In the genomic region with DNA sequence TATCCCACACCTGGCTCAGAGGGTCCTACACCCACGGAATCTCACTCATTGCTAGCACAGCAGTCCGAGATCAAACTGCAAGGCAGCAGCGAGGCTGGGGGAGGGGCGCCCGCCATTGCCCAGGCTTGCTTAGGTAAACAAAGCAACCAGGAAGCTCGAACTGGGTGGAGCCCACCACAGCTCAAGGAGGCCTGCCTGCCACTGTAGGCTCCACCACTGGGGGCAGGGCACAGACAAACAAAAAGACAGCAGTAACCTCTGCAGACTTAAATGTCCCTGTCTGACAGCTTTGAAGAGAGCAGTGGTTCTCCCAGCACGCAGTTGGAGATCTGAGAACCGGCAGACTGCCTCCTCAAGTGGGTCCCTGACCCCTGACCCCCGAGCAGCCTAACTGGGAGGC, we compare ENCODE assay signal across 7 cellular contexts.
DNase-seq lines count a peak whose midpoint lies in the region; ATAC-seq, FAIRE-seq and TF ChIP-seq lines count a peak whose summit lies in the region.
"Not testable (repeated sequence)": the region's sequence is repeated elsewhere in the genome, so short reads cannot be mapped to it uniquely, and the experiment has no call there.

No MANE protein-coding gene starts in this region.

- in situ Hi-C loops in HepG2 (cut with HindIII; ENCODE audit: extremely low pct_ligation_motif_present, low pct_unique_long_range_greater_than_20kb): loop anchor here (25.0 kb wide), 1 partner anchor 104 kb away; no protein-coding TSS in a partner anchor

- H2BK120ac ChIP-seq in H9 (ENCODE audit: low read depth, low read length, poor library complexity, severe bottlenecking): not testable (repeated sequence)

- not testable (repeated sequence) for H4K91ac ChIP-seq in H9 (ENCODE audit: insufficient read length, low read depth, low read length)

- POLR2A ChIA-PET in PC-3 (lab: Charles Lee; ENCODE audit: unreplicated experiment); WTC11 (lab: Charles Lee); HepG2 (lab: Yijun Ruan, JAX): not testable (repeated sequence)

- H2AK5ac ChIP-seq in H9 (ENCODE audit: insufficient read length, low read length): not testable (repeated sequence)

- TF ChIP-seq POLR2A in HepG2 (IDR thresholded peaks at IDR 0.05; ENCODE audit: insufficient read depth in 1 of 2, low read depth in 2 of 2, low read length in 2 of 2): not testable (repeated sequence)

- H3K4me1 ChIP-seq in DND-41 (ENCODE audit: insufficient read depth, low read length); H9 (ENCODE audit: insufficient read depth, low read length); PC-3 (ENCODE audit: insufficient read depth, low read length); HepG2 (ENCODE audit: insufficient read depth, low read length); neural progenitor cell: not testable (repeated sequence)

- not testable (repeated sequence) for H3K9me3 ChIP-seq in DND-41 (ENCODE audit: insufficient read depth, low read length, severe bottlenecking); H9 (ENCODE audit: control insufficient read depth, low read depth, low read length); PC-3 (ENCODE audit: low read length); neural progenitor cell (ENCODE audit: low read depth)
- peaks cover 11% of the 10 kb centered on the region; the same call in 1 of the 2 replicates for H3K9me3 ChIP-seq in HepG2 (ENCODE audit: low read length)

- not testable (repeated sequence) for H3K23ac ChIP-seq in H9 (ENCODE audit: insufficient read length, low read depth, low read length)

- not testable (repeated sequence) for H3K4me3 Mint-ChIP-seq in H9; WTC11; neural progenitor cell; osteocyte (ENCODE audit: unreplicated experiment)

- not testable (repeated sequence) for H3K23me2 ChIP-seq in H9 (ENCODE audit: insufficient read length, low read depth, low read length, poor library complexity, severe bottlenecking)

- H3K79me1 ChIP-seq in H9 (ENCODE audit: insufficient read depth, low read depth, low read length, poor library complexity, severe bottlenecking): not testable (repeated sequence)

- not testable (repeated sequence) for TF ChIP-seq RAD21 in HepG2 (CRISPR knock-in tag; IDR thresholded peaks at IDR 0.05)

- BruUV-seq in PC-3 (replicated peaks; lab: Mats Ljungman, UMichigan); HepG2 (replicated peaks; lab: Mats Ljungman, UMichigan): not testable (repeated sequence)

- not testable (repeated sequence) for H4K20me1 ChIP-seq in DND-41 (ENCODE audit: insufficient read depth, low read length); H9 (ENCODE audit: control insufficient read depth, insufficient read depth, insufficient read length); PC-3 (ENCODE audit: low read length); HepG2 (ENCODE audit: insufficient read depth, low read length); neural progenitor cell (ENCODE audit: low read depth)

- not testable (repeated sequence) for H4K5ac ChIP-seq in H9 (ENCODE audit: insufficient read length, low read depth, low read length)

- peak; percentile 5 for DNase-seq in DND-41
- not testable (repeated sequence) for DNase-seq in H9; PC-3; HepG2 (ENCODE audit: low spot score); neural progenitor cell (ENCODE audit: low spot score); osteocyte (ENCODE audit: extremely low spot score, unreplicated experiment)
- DNase-seq in WTC11 (ENCODE audit: low spot score): peak; percentile 52

- FAIRE-seq in HepG2 (lab: Jason Lieb, UNC): not testable (repeated sequence)

- not testable (repeated sequence) for H4K8ac ChIP-seq in H9 (replicated peaks; ENCODE audit: insufficient read length, low read depth, low read length)

- CTCF ChIA-PET in PC-3 (lab: Charles Lee); HepG2 (lab: Yijun Ruan, JAX; ENCODE audit: low intra/inter-chr PET ratio, low total read pairs): not testable (repeated sequence)
- CTCF ChIA-PET in WTC11 (lab: Charles Lee): interaction anchor here (1.4 kb wide), 1 partner anchor 133 kb away, joined by 3 read pairs; no protein-coding TSS in a partner anchor

- H2BK12ac ChIP-seq in H9 (ENCODE audit: insufficient read length, low read depth, low read length): not testable (repeated sequence)

- not testable (repeated sequence) for H3F3A ChIP-seq in PC-3 (ENCODE audit: low read length, unreplicated experiment); neural progenitor cell (ENCODE audit: low read depth)

- H2BK20ac ChIP-seq in H9 (ENCODE audit: low read depth, low read length, poor library complexity, severe bottlenecking): not testable (repeated sequence)

- WGBS in H9 (ENCODE audit: extremely low coverage, insufficient read length, low lambda C conversion rate): no CpG with 5 or more reads among the region's 9 CpGs
- WGBS in HepG2 (ENCODE audit: low lambda C conversion rate): no CpG with 5 or more reads among the region's 9 CpGs

- not testable (repeated sequence) for H3K27me3 Mint-ChIP-seq in H9 (ENCODE audit: low read depth); WTC11 (ENCODE audit: low read depth); neural progenitor cell (ENCODE audit: insufficient read depth, low read depth); osteocyte (ENCODE audit: unreplicated experiment)

- H3K56ac ChIP-seq in H9 (ENCODE audit: insufficient read length, low read depth, low read length): not testable (repeated sequence)

- not testable (repeated sequence) for H3K14ac ChIP-seq in H9 (ENCODE audit: insufficient read depth, low read length)

- H3K9ac ChIP-seq in DND-41 (ENCODE audit: low read depth, low read length); H9 (ENCODE audit: extremely low read depth, insufficient read length, low read length); PC-3 (ENCODE audit: low read length); HepG2 (ENCODE audit: insufficient read depth, low read depth, low read length); neural progenitor cell: not testable (repeated sequence)

- not testable (repeated sequence) for H3K27me3 ChIP-seq in DND-41 (ENCODE audit: insufficient read depth, low read length, poor library complexity); H9 (ENCODE audit: insufficient read depth, low read length); PC-3 (ENCODE audit: low read length); HepG2 (ENCODE audit: control insufficient read depth in 1 of 2, insufficient read depth in 2 of 2, low read length in 2 of 2); neural progenitor cell

- intact Hi-C loops in PC-3 (cut with micrococcal nuclease); HepG2 (cut with micrococcal nuclease; ENCODE audit: unreplicated experiment): not testable (repeated sequence)

- H3K36me3 ChIP-seq in DND-41 (ENCODE audit: insufficient read depth, low read length); PC-3 (ENCODE audit: low read depth, low read length); HepG2 (replicated peaks in 1 of 2; ENCODE audit: control insufficient read depth in 1 of 2, insufficient read depth in 2 of 2, low read length in 2 of 2); neural progenitor cell: not testable (repeated sequence)

- not testable (repeated sequence) for H3K4me2 ChIP-seq in DND-41 (ENCODE audit: insufficient read depth, low read length); H9 (ENCODE audit: insufficient read depth, insufficient read length, low read length); PC-3 (ENCODE audit: low read length); HepG2 (ENCODE audit: low read depth, low read length); neural progenitor cell

- H3K9me2 ChIP-seq in PC-3 (replicated peaks; ENCODE audit: low read length): not testable (repeated sequence)

- H2BK5ac ChIP-seq in H9 (ENCODE audit: insufficient read length, low read length): not testable (repeated sequence)

- H3K79me2 ChIP-seq in DND-41 (ENCODE audit: insufficient read depth, low read length); H9 (ENCODE audit: insufficient read depth, low read length); PC-3 (ENCODE audit: low read length); HepG2 (ENCODE audit: insufficient read depth, low read length); neural progenitor cell (ENCODE audit: low read depth): not testable (repeated sequence)

- not testable (repeated sequence) for ATAC-seq in DND-41 (ENCODE audit: insufficient read depth, low read depth); PC-3; WTC11; HepG2

- not testable (repeated sequence) for H3K4ac ChIP-seq in H9 (ENCODE audit: low read depth, low read length)

- not testable (repeated sequence) for H3K27ac ChIP-seq in DND-41 (ENCODE audit: low read length); H9 (ENCODE audit: insufficient read length, low read depth, low read length); PC-3 (ENCODE audit: low read length); HepG2 (ENCODE audit: extremely low read length, insufficient read depth, low read length); neural progenitor cell

- not testable (repeated sequence) for TF ChIP-seq CTCF in DND-41 (IDR thresholded peaks at IDR 0.05; ENCODE audit: borderline replicate concordance, extremely low read depth, low read length, poor library complexity, severe bottlenecking); PC-3 (conservative IDR thresholded peaks at IDR 0.05; ENCODE audit: low read depth, low read length); WTC11 (IDR thresholded peaks at IDR 0.05); HepG2 (CRISPR knock-in tag; IDR thresholded peaks at IDR 0.05)
- TF ChIP-seq CTCF in H9 (conservative IDR thresholded peaks at IDR 0.05) (peak; percentile 49), neural progenitor cell (IDR thresholded peaks at IDR 0.05) (peak; percentile 18), osteocyte (IDR thresholded peaks at IDR 0.05) (peak; percentile 31)

- H3K4me3 ChIP-seq in DND-41 (ENCODE audit: low read depth in 1 of 2, low read length in 2 of 2); PC-3 (ENCODE audit: low read length); HepG2 (replicated peaks in 1 of 3; ENCODE audit: insufficient read depth in 1 of 3, low read depth in 2 of 3, low read length in 3 of 3); neural progenitor cell: not testable (repeated sequence)

- H2BK15ac ChIP-seq in H9 (ENCODE audit: low read depth, low read length): not testable (repeated sequence)

- H3K27ac Mint-ChIP-seq in H9: peak overlapping the region in 1 of 3 experiments; percentile 68; a peak in 2 of 7 replicates
- not testable (repeated sequence) for H3K27ac Mint-ChIP-seq in WTC11, neural progenitor cell
- H3K27ac Mint-ChIP-seq in osteocyte (ENCODE audit: unreplicated experiment): peak overlapping the region; percentile 82

- H2AFZ ChIP-seq in DND-41 (ENCODE audit: low read depth, low read length); HepG2 (ENCODE audit: low read length): not testable (repeated sequence)
- H2AFZ ChIP-seq in H9 (ENCODE audit: low read length): peak overlapping the region; percentile 91
- H2AFZ ChIP-seq in PC-3 (ENCODE audit: low read length): 0 out of 2 replicates have a peak overlapping the region, but pooled peaks have one; percentile 45
- H2AFZ ChIP-seq in neural progenitor cell (replicated peaks): peak overlapping the region; percentile 68

- not testable (repeated sequence) for H3K9me3 Mint-ChIP-seq in H9; neural progenitor cell; osteocyte (ENCODE audit: unreplicated experiment)
- H3K9me3 Mint-ChIP-seq in WTC11: peaks cover 24% of the 10 kb centered on the region

- H3T11ph ChIP-seq in H9 (ENCODE audit: low read length): not testable (repeated sequence)

- not testable (repeated sequence) for TF ChIP-seq EP300 in HepG2 (IDR thresholded peaks at IDR 0.05; ENCODE audit: low read depth in 2 of 2, low read length in 2 of 2); HepG2 (CRISPR knock-in tag; IDR thresholded peaks at IDR 0.05; ENCODE audit: borderline replicate concordance)

- not testable (repeated sequence) for H3K4me1 Mint-ChIP-seq in H9
- H3K4me1 Mint-ChIP-seq in WTC11 (peaks cover 11% of the 10 kb centered on the region), neural progenitor cell (peaks cover 12% of the 10 kb centered on the region), osteocyte (ENCODE audit: unreplicated experiment) (peaks cover 50% of the 10 kb centered on the region)

- H3K18ac ChIP-seq in H9 (ENCODE audit: insufficient read length, low read depth, low read length): not testable (repeated sequence)

- H3K36me3 Mint-ChIP-seq in H9 (ENCODE audit: insufficient read depth in 1 of 3, low read depth in 3 of 3) (peaks cover 0 to 14% (median 11%) of the 10 kb centered on the region in 3 experiments; a peak in 6 of 7 replicates), WTC11 (peaks cover 20% of the 10 kb centered on the region)
- H3K36me3 Mint-ChIP-seq in neural progenitor cell; osteocyte (ENCODE audit: unreplicated experiment): not testable (repeated sequence)
